Comparison of ENCODE assay signal across 1 cellular context in genomic region chr22:38755911-38756532, GRCh38.
TF ChIP-seq lines count a peak whose summit lies in the region.

SUN2 (minus strand) TSS chr22:38755998; CDS start chr22:38752628, 3,370 bp downstream.

TF ChIP-seq in HepG2, 621 proteins besides CTCF, POLR2A, EP300 and RAD21 (continued from another document and continues in another):
- peak; percentile 31; the same call in 1 of the 2 replicates for TF ChIP-seq ZFP91 (CRISPR knock-in tag; IDR thresholded peaks at IDR 0.05; ENCODE audit: borderline replicate concordance)
- no peak for TF ChIP-seq MEIS2 (CRISPR knock-in tag; IDR thresholded peaks at IDR 0.05)
- TF ChIP-seq SALL1 (CRISPR knock-in tag; IDR thresholded peaks at IDR 0.05): peak; percentile 41; the same call in 1 of the 2 replicates
- TF ChIP-seq PCBP1 (IDR thresholded peaks at IDR 0.05; ENCODE audit: borderline replicate concordance, low read depth, low read length): no peak
- no peak for TF ChIP-seq BCLAF1 (IDR thresholded peaks at IDR 0.05)
- TF ChIP-seq MXI1 (IDR thresholded peaks at IDR 0.05; ENCODE audit: borderline replicate concordance, low read depth, low read length): peak; percentile 25; the same call in 1 of the 3 replicates
- TF ChIP-seq THRA (CRISPR knock-in tag; IDR thresholded peaks at IDR 0.05; ENCODE audit: borderline replicate concordance): 0 out of 2 replicates have a peak, but pooled peaks have one; percentile 39
- TF ChIP-seq SNAPC2 (CRISPR knock-in tag; IDR thresholded peaks at IDR 0.05): no peak
- TF ChIP-seq, protein P1, sequence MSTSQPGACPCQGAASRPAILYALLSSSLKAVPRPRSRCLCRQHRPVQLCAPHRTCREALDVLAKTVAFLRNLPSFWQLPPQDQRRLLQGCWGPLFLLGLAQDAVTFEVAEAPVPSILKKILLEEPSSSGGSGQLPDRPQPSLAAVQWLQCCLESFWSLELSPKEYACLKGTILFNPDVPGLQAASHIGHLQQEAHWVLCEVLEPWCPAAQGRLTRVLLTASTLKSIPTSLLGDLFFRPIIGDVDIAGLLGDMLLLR (CRISPR knock-in tag; IDR thresholded peaks at IDR 0.05): no peak
- TF ChIP-seq DNMT1 (CRISPR knock-in tag; IDR thresholded peaks at IDR 0.05): no peak
- TF ChIP-seq HDAC1 (CRISPR knock-in tag; IDR thresholded peaks at IDR 0.05): peak; percentile 60
- TF ChIP-seq MEIS1 (CRISPR knock-in tag; IDR thresholded peaks at IDR 0.05; ENCODE audit: borderline replicate concordance): peak; percentile 27; the same call in 1 of the 2 replicates
- TF ChIP-seq TAF1 (CRISPR knock-in tag; IDR thresholded peaks at IDR 0.05): peak; percentile 19; the same call in 1 of the 2 replicates
- TF ChIP-seq ZNF225 (CRISPR knock-in tag; IDR thresholded peaks at IDR 0.05): 0 out of 2 replicates have a peak, but pooled peaks have one; percentile 28
- TF ChIP-seq, protein P2, sequence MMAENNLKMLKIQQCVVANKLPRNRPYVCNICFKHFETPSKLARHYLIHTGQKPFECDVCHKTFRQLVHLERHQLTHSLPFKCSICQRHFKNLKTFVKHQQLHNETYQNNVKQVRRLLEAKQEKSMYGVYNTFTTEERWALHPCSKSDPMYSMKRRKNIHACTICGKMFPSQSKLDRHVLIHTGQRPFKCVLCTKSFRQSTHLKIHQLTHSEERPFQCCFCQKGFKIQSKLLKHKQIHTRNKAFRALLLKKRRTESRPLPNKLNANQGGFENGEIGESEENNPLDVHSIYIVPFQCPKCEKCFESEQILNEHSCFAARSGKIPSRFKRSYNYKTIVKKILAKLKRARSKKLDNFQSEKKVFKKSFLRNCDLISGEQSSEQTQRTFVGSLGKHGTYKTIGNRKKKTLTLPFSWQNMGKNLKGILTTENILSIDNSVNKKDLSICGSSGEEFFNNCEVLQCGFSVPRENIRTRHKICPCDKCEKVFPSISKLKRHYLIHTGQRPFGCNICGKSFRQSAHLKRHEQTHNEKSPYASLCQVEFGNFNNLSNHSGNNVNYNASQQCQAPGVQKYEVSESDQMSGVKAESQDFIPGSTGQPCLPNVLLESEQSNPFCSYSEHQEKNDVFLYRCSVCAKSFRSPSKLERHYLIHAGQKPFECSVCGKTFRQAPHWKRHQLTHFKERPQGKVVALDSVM (CRISPR knock-in tag; IDR thresholded peaks at IDR 0.05): 0 out of 2 replicates have a peak, but pooled peaks have one; percentile 11
- TF ChIP-seq NFAT5 (CRISPR knock-in tag; IDR thresholded peaks at IDR 0.05): 0 out of 2 replicates have a peak, but pooled peaks have one; percentile 60
- 0 out of 2 replicates have a peak, but pooled peaks have one; percentile 12 for TF ChIP-seq ZNF263 (CRISPR knock-in tag; IDR thresholded peaks at IDR 0.05)
- TF ChIP-seq TBX2 (CRISPR knock-in tag; IDR thresholded peaks at IDR 0.05; ENCODE audit: borderline replicate concordance): no peak
- TF ChIP-seq MED13 (CRISPR knock-in tag; IDR thresholded peaks at IDR 0.05): no peak
- TF ChIP-seq ZFAT (CRISPR knock-in tag; conservative IDR thresholded peaks at IDR 0.05): no peak
- no peak for TF ChIP-seq SOX6 (IDR thresholded peaks at IDR 0.05)
- peak; percentile 45 for TF ChIP-seq SOX6 (CRISPR knock-in tag; IDR thresholded peaks at IDR 0.05)
- TF ChIP-seq ZNF790 (CRISPR knock-in tag; IDR thresholded peaks at IDR 0.05; ENCODE audit: borderline replicate concordance): no peak
- TF ChIP-seq ZSCAN30 (CRISPR knock-in tag; IDR thresholded peaks at IDR 0.05): no peak
- no peak for TF ChIP-seq EHMT2 (IDR thresholded peaks at IDR 0.05; ENCODE audit: borderline replicate concordance, low read depth, low read length)
- no peak for TF ChIP-seq ZNF619 (CRISPR knock-in tag; IDR thresholded peaks at IDR 0.05)
- TF ChIP-seq, protein P3, sequence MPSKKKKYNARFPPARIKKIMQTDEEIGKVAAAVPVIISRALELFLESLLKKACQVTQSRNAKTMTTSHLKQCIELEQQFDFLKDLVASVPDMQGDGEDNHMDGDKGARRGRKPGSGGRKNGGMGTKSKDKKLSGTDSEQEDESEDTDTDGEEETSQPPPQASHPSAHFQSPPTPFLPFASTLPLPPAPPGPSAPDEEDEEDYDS (CRISPR knock-in tag; IDR thresholded peaks at IDR 0.05): peak; percentile 20; the same call in 1 of the 2 replicates
- TF ChIP-seq PPARG (CRISPR knock-in tag; conservative IDR thresholded peaks at IDR 0.05): no peak
- TF ChIP-seq HOXA3 (CRISPR knock-in tag; IDR thresholded peaks at IDR 0.05): 0 out of 2 replicates have a peak, but pooled peaks have one; percentile 7
- TF ChIP-seq HDAC2 (CRISPR knock-in tag; IDR thresholded peaks at IDR 0.05): 0 out of 2 replicates have a peak, but pooled peaks have one; percentile 16
- peak; percentile 52; the same call in 1 of the 2 replicates for TF ChIP-seq GFI1 (CRISPR knock-in tag; IDR thresholded peaks at IDR 0.05; ENCODE audit: borderline replicate concordance)
- TF ChIP-seq RBFOX2 (IDR thresholded peaks at IDR 0.05; ENCODE audit: low read depth, low read length): peak; percentile 83
- no peak for TF ChIP-seq ZNF234 (CRISPR knock-in tag; conservative IDR thresholded peaks at IDR 0.05)
- TF ChIP-seq, protein P4, sequence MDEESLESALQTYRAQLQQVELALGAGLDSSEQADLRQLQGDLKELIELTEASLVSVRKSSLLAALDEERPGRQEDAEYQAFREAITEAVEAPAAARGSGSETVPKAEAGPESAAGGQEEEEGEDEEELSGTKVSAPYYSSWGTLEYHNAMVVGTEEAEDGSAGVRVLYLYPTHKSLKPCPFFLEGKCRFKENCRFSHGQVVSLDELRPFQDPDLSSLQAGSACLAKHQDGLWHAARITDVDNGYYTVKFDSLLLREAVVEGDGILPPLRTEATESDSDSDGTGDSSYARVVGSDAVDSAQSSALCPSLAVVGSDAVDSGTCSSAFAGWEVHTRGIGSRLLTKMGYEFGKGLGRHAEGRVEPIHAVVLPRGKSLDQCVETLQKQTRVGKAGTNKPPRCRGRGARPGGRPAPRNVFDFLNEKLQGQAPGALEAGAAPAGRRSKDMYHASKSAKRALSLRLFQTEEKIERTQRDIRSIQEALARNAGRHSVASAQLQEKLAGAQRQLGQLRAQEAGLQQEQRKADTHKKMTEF (CRISPR knock-in tag; IDR thresholded peaks at IDR 0.05): no peak; the same call in 1 of the 2 replicates
- TF ChIP-seq ZNF530 (CRISPR knock-in tag; IDR thresholded peaks at IDR 0.05; ENCODE audit: low read depth): no peak
- no peak for TF ChIP-seq JDP2 (CRISPR knock-in tag; IDR thresholded peaks at IDR 0.05; ENCODE audit: borderline replicate concordance)
- TF ChIP-seq ZNF232 (CRISPR knock-in tag; IDR thresholded peaks at IDR 0.05; ENCODE audit: borderline replicate concordance): peak; percentile 17; the same call in 1 of the 2 replicates
- no peak for TF ChIP-seq NFE2L2 (IDR thresholded peaks at IDR 0.05; ENCODE audit: low read length)
- peak; percentile 98 for TF ChIP-seq FOXM1 (CRISPR knock-in tag; IDR thresholded peaks at IDR 0.05)
- TF ChIP-seq ZNF772 (CRISPR knock-in tag; IDR thresholded peaks at IDR 0.05): no peak
- no peak for TF ChIP-seq SNRNP70 (IDR thresholded peaks at IDR 0.05; ENCODE audit: low read depth, low read length)
- peak; percentile 17; the same call in 1 of the 2 replicates for TF ChIP-seq ZSCAN21 (CRISPR knock-in tag; IDR thresholded peaks at IDR 0.05; ENCODE audit: borderline replicate concordance)
- peak; percentile 17 for TF ChIP-seq HNRNPLL (IDR thresholded peaks at IDR 0.05; ENCODE audit: low read depth, low read length, poor library complexity, severe bottlenecking)
- no peak for TF ChIP-seq CENPT (CRISPR knock-in tag; IDR thresholded peaks at IDR 0.05; ENCODE audit: low read depth)
- no peak for TF ChIP-seq NFKBIZ (CRISPR knock-in tag; IDR thresholded peaks at IDR 0.05)
- no peak for TF ChIP-seq TARDBP (CRISPR knock-in tag; IDR thresholded peaks at IDR 0.05)
